ENCODE assay signal across 1 cellular context in the genomic region with DNA sequence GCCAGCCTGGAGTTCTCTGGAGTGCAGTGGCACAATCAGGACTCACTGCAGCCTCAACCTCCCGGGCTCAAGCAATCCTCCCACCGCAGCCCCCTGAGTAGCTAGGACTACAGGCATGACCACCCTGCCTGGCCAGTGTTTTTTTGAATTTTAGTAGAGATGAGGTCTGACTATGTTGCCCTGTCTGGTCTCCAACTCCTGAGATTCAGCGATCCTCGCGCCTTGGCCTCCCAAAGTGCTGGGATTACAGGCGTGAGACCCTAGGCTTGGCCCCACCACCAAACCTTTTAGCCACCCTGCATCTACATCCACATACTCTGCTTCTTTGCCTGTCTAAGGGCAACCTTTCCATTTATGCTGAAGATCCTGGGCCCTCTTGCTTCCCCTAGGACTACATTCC.
TF ChIP-seq lines count a peak whose summit lies in the region.

No MANE protein-coding gene starts in this region.

TF ChIP-seq in GM12878, 131 proteins besides CTCF, POLR2A, EP300 and RAD21:
- no peak for TF ChIP-seq PML (IDR thresholded peaks at IDR 0.05; ENCODE audit: low read length)
- TF ChIP-seq RBBP5 (conservative IDR thresholded peaks at IDR 0.05), result no peak
- TF ChIP-seq E2F8 (IDR thresholded peaks at IDR 0.05; ENCODE audit: low read depth, partially characterized antibody), result no peak
- TF ChIP-seq ETV6 (conservative IDR thresholded peaks at IDR 0.05 in 1 of 2, IDR thresholded peaks at IDR 0.05 in 1 of 2; ENCODE audit: borderline replicate concordance in 1 of 2, low read depth in 1 of 2), result no peak
- no peak for TF ChIP-seq NR2C1 (IDR thresholded peaks at IDR 0.05)
- TF ChIP-seq ASH2L (IDR thresholded peaks at IDR 0.05; ENCODE audit: borderline replicate concordance, low read depth), result no peak
- TF ChIP-seq RB1 (IDR thresholded peaks at IDR 0.05; ENCODE audit: borderline replicate concordance), result no peak
- TF ChIP-seq, protein P1, sequence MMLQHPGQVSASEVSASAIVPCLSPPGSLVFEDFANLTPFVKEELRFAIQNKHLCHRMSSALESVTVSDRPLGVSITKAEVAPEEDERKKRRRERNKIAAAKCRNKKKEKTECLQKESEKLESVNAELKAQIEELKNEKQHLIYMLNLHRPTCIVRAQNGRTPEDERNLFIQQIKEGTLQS (IDR thresholded peaks at IDR 0.05; ENCODE audit: borderline replicate concordance, extremely low read depth, low read depth, low read length), result no peak
- TF ChIP-seq E4F1 (IDR thresholded peaks at IDR 0.05; ENCODE audit: borderline replicate concordance, partially characterized antibody), result no peak
- no peak for TF ChIP-seq GABPA (IDR thresholded peaks at IDR 0.05; ENCODE audit: low read depth)
- no peak for TF ChIP-seq PKNOX1 (IDR thresholded peaks at IDR 0.05)
- TF ChIP-seq CHD2 (IDR thresholded peaks at IDR 0.05; ENCODE audit: borderline replicate concordance, low read depth, low read length), result no peak
- no peak for TF ChIP-seq CBX3 (IDR thresholded peaks at IDR 0.05; ENCODE audit: borderline replicate concordance, low read depth)
- TF ChIP-seq KAT2A (conservative IDR thresholded peaks at IDR 0.05; ENCODE audit: control insufficient read depth, low read depth, low read length), result no peak
- TF ChIP-seq ZNF622 (IDR thresholded peaks at IDR 0.05), result no peak
